In the genomic region with DNA sequence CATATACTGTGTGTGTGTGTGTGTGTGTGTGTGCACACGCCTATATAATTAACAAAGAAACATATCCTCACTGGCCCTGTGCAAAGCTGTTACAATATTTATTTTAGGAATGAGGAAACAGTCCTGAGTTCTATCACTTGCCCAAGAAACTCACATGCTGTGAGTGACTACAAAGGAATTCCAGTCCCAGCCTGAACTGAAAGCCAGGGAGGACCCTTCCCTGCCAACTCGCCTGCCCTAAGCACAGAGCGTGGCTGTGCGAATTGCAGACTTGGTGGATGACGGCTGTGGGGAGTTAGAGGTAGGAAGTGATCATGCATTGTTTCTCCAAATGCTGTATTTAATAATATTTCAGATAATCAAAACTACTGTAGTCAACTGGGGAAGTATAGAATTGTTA, we compare ENCODE assay signal across 13 cellular contexts. TPM values are rescaled to one million over a fixed set of nuclear protein-coding genes. Genes with fewer than 3 reads are reported as not detected.
A peak's percentile ranks its signal among the peaks of the same experiment; 100 is the strongest.
DNase-seq lines count a peak whose midpoint lies in the region; ATAC-seq and TF ChIP-seq lines count a peak whose summit lies in the region.
"Had no signal": no experiment of that assay in that cellular context is flagged by ENCODE, and none has a peak within 500 bp of the region (broad histone marks: within the 10 kb centered on the region; RNA-seq: fewer than 3 reads in every experiment).

No MANE protein-coding gene starts in this region.

- 28 to 29% methylated on average over 5 of the region's 5 CpGs for WGBS in transverse colon (ENCODE audit: low coverage in 1 of 2), 2 donors
- 43 to 53% (median 49%) methylated on average over 5 of the region's 5 CpGs for WGBS in psoas muscle, 3 donors

- no peak for DNase-seq in activated naive CD4-positive, alpha-beta T cell treated with anti-CD3 and anti-CD28 coated beads for 36 hours
- no peak for DNase-seq in activated naive CD4-positive, alpha-beta T cell treated with Interleukin-2 at 50 U/mL for 16 hours
- DNase-seq in activated T-helper 1 cell treated with anti-CD3 and anti-CD28 coated beads, Interleukin-12 subunit alpha, Interleukin-12 subunit beta, Interleukin-2, Interleukin-4 antibody, amounts not matched to agents 30 ng/mL and 10 ng/mL and 1 ng/mL, durations not matched to agents 14 hours and 24 hours and 36 hours (ENCODE audit: low spot score), result no peak
- DNase-seq in left cardiac atrium (no peak), transverse colon (peak; percentile 29), psoas muscle (no peak)
- DNase-seq: amniotic stem cell, lower lobe of right lung had no signal

- H3K4me1 ChIP-seq in transverse colon, result peaks cover 4 to 17% (median 8%) of the 10 kb centered on the region in 4 donors
- H3K4me1 ChIP-seq in psoas muscle, result peaks cover 12% of the 10 kb centered on the region
- H3K4me1 ChIP-seq: SJSA1 had no signal

- TF ChIP-seq CTCF in transverse colon (IDR thresholded peaks at IDR 0.05), result no peak
- TF ChIP-seq CTCF in psoas muscle (IDR thresholded peaks at IDR 0.05), result no peak

- no peak for TF ChIP-seq POLR2A in transverse colon (IDR thresholded peaks at IDR 0.05)

- peaks cover 87% of the 10 kb centered on the region for H3K4me1 Mint-ChIP-seq in activated naive CD4-positive, alpha-beta T cell treated with anti-CD3 and anti-CD28 coated beads for 36 hours (ENCODE audit: low read depth)
- H3K4me1 Mint-ChIP-seq in activated T-helper 1 cell treated with anti-CD3 and anti-CD28 coated beads, Interleukin-12 subunit alpha, Interleukin-12 subunit beta, Interleukin-2, Interleukin-4 antibody, amounts not matched to agents 30 ng/mL and 10 ng/mL and 1 ng/mL, durations not matched to agents 14 hours and 24 hours and 36 hours (ENCODE audit: low read depth), result peaks cover 87% of the 10 kb centered on the region

- in situ Hi-C loops in transverse colon (cut with MboI; ENCODE audit: low pct_ligation_motif_present in 1 of 4, low pct_unique_long_range_greater_than_20kb in 1 of 4, low sequenced_read_pairs in 3 of 4), result no loop called here

- peak overlapping the region; percentile 87 for H3K27ac Mint-ChIP-seq in activated naive CD4-positive, alpha-beta T cell treated with anti-CD3 and anti-CD28 coated beads for 36 hours
- H3K27ac Mint-ChIP-seq in activated T-helper 1 cell treated with anti-CD3 and anti-CD28 coated beads, Interleukin-12 subunit alpha, Interleukin-12 subunit beta, Interleukin-2, Interleukin-4 antibody, amounts not matched to agents 30 ng/mL and 10 ng/mL and 1 ng/mL, durations not matched to agents 14 hours and 24 hours and 36 hours, result no peak overlapping the region

- no peaks in the 10 kb centered on the region for H3K27me3 Mint-ChIP-seq in activated naive CD4-positive, alpha-beta T cell treated with anti-CD3 and anti-CD28 coated beads for 36 hours (ENCODE audit: low read depth)
- H3K27me3 Mint-ChIP-seq in activated T-helper 1 cell treated with anti-CD3 and anti-CD28 coated beads, Interleukin-12 subunit alpha, Interleukin-12 subunit beta, Interleukin-2, Interleukin-4 antibody, amounts not matched to agents 30 ng/mL and 10 ng/mL and 1 ng/mL, durations not matched to agents 14 hours and 24 hours and 36 hours (ENCODE audit: insufficient read depth), result no peaks in the 10 kb centered on the region

- no peaks in the 10 kb centered on the region for H3K9me3 Mint-ChIP-seq in activated naive CD4-positive, alpha-beta T cell treated with anti-CD3 and anti-CD28 coated beads for 36 hours
- no peaks in the 10 kb centered on the region for H3K9me3 Mint-ChIP-seq in activated T-helper 1 cell treated with anti-CD3 and anti-CD28 coated beads, Interleukin-12 subunit alpha, Interleukin-12 subunit beta, Interleukin-2, Interleukin-4 antibody, amounts not matched to agents 30 ng/mL and 10 ng/mL and 1 ng/mL, durations not matched to agents 14 hours and 24 hours and 36 hours

- intact Hi-C loops in activated naive CD4-positive, alpha-beta T cell treated with anti-CD3 and anti-CD28 coated beads for 36 hours (cut with micrococcal nuclease), result no loop called here
- intact Hi-C loops in activated T-helper 1 cell treated with anti-CD3 and anti-CD28 coated beads, Interleukin-12 subunit alpha, Interleukin-12 subunit beta, Interleukin-2, Interleukin-4 antibody, amounts not matched to agents 30 ng/mL and 10 ng/mL and 1 ng/mL, durations not matched to agents 14 hours and 24 hours and 36 hours (cut with micrococcal nuclease), result loop anchor here (1.0 kb wide), 1 partner anchor 9 kb away; no protein-coding TSS in a partner anchor
- intact Hi-C loops in left cardiac atrium (cut with DNase I) (no loop called here), transverse colon (cut with DNase I; ENCODE audit: low total_unique reads) (no loop called here), psoas muscle (cut with DNase I) (no loop called here)

- ATAC-seq in left cardiac atrium, result peak; percentile 54 to 67
- no peak for ATAC-seq in HG03045 (IDR thresholded peaks at IDR 0.05; ENCODE audit: unreplicated experiment)
- ATAC-seq in HG03432 (IDR thresholded peaks at IDR 0.05; ENCODE audit: unreplicated experiment), result no peak
- ATAC-seq in psoas muscle, result no peak

- TF ChIP-seq EP300 in transverse colon (IDR thresholded peaks at IDR 0.05; ENCODE audit: low read depth), result no peak

- CTCF ChIA-PET in activated naive CD4-positive, alpha-beta T cell treated with anti-CD3 and anti-CD28 coated beads for 36 hours (lab: Charles Lee), result interaction anchor here (0.9 to 1.2 kb wide), 2 partner anchors 12 to 53 kb away, joined by 3 to 4 read pairs; no protein-coding TSS in a partner anchor

- H3K27ac ChIP-seq in transverse colon (no peak overlapping the region), psoas muscle (no peak overlapping the region)
- H3K27ac ChIP-seq: HL-60, lower lobe of right lung, SJSA1 had no signal

- no peaks in the 10 kb centered on the region for H3K27me3 ChIP-seq in transverse colon
- H3K27me3 ChIP-seq in psoas muscle (ENCODE audit: insufficient read depth in 3 of 3, low read length in 2 of 3), result no peaks in the 10 kb centered on the region

- peaks cover 52% of the 10 kb centered on the region for H3K36me3 Mint-ChIP-seq in activated naive CD4-positive, alpha-beta T cell treated with anti-CD3 and anti-CD28 coated beads for 36 hours (ENCODE audit: low read depth)
- H3K36me3 Mint-ChIP-seq in activated T-helper 1 cell treated with anti-CD3 and anti-CD28 coated beads, Interleukin-12 subunit alpha, Interleukin-12 subunit beta, Interleukin-2, Interleukin-4 antibody, amounts not matched to agents 30 ng/mL and 10 ng/mL and 1 ng/mL, durations not matched to agents 14 hours and 24 hours and 36 hours (ENCODE audit: low read depth), result peaks cover 36% of the 10 kb centered on the region

- H3K36me3 ChIP-seq in transverse colon (no peaks in the 10 kb centered on the region), psoas muscle (ENCODE audit: insufficient read depth in 1 of 2, low read depth in 1 of 2) (no peaks in the 10 kb centered on the region)
- H3K36me3 ChIP-seq: lower lobe of right lung, SJSA1 had no signal

- H3K4me3 ChIP-seq in transverse colon, result no peak overlapping the region
- H3K4me3 ChIP-seq in psoas muscle, result no peak overlapping the region
- H3K4me3 ChIP-seq: lower lobe of right lung, SJSA1 had no signal

- H3K4me3 Mint-ChIP-seq in activated naive CD4-positive, alpha-beta T cell treated with anti-CD3 and anti-CD28 coated beads for 36 hours, result peak overlapping the region; percentile 58
- peak overlapping the region; percentile 41 for H3K4me3 Mint-ChIP-seq in activated T-helper 1 cell treated with anti-CD3 and anti-CD28 coated beads, Interleukin-12 subunit alpha, Interleukin-12 subunit beta, Interleukin-2, Interleukin-4 antibody, amounts not matched to agents 30 ng/mL and 10 ng/mL and 1 ng/mL, durations not matched to agents 14 hours and 24 hours and 36 hours

- H3K9me3 ChIP-seq in transverse colon (no peaks in the 10 kb centered on the region), psoas muscle (peaks cover 9% of the 10 kb centered on the region)
- H3K9me3 ChIP-seq: lower lobe of right lung, SJSA1 had no signal

RNA-seq across cellular contexts. Expression of a gene that starts 26.4 kb away (rescaled TPM):
- 100 to 1,000 TPM; 228 to 232 TPM for total RNA-seq in activated naive CD4-positive, alpha-beta T cell treated with anti-CD3 and anti-CD28 coated beads for 36 hours
- total RNA-seq in activated T-helper 1 cell treated with anti-CD3 and anti-CD28 coated beads, Interleukin-12 subunit alpha, Interleukin-12 subunit beta, Interleukin-2, Interleukin-4 antibody, amounts not matched to agents 30 ng/mL and 10 ng/mL and 1 ng/mL, durations not matched to agents 14 hours and 24 hours and 36 hours, result 336 and 339 TPM in 2 replicates
- total RNA-seq in left cardiac atrium (under 1 TPM; 0.37 to 0.94 TPM), transverse colon (1 to 10 TPM in 3 of 4 donors, not detected in 1; 1.6 to 7.5 (median 3.7) TPM), psoas muscle (under 1 TPM in 3 of 4 donors, not detected in 1; 0.08 to 0.17 (median 0.17) TPM)
- under 1 TPM in 2 of 3 donors, not detected in 1; 0.04 to 0.05 TPM for polyA plus RNA-seq in psoas muscle
- total RNA-seq: SJSA1 had no signal
- polyA plus RNA-seq: BJ had no signal

Comparison
In these comparisons a context has a peak if more than half of its experiments do, and no peak if none do; other contexts are left out.
1. ATAC-seq: peak in left cardiac atrium (2 of 2); none in HG03045 (single experiment), HG03432 (single experiment) and psoas muscle (0 of 4).
2. RNA of a gene that starts 26.4 kb away (total RNA-seq): 336 to 339 TPM in activated T-helper 1 cell treated with anti-CD3 and anti-CD28 coated beads, Interleukin-12 subunit alpha, Interleukin-12 subunit beta, Interleukin-2, Interleukin-4 antibody, amounts not matched to agents 30 ng/mL and 10 ng/mL and 1 ng/mL, durations not matched to agents 14 hours and 24 hours and 36 hours and 228 to 232 TPM in activated naive CD4-positive, alpha-beta T cell treated with anti-CD3 and anti-CD28 coated beads for 36 hours; 1.6 to 7.5 TPM in transverse colon, 0.37 to 0.94 TPM in left cardiac atrium and 0.08 to 0.17 TPM in psoas muscle; every median in the first group is over 10 times any median in the second.